In the genomic region with DNA sequence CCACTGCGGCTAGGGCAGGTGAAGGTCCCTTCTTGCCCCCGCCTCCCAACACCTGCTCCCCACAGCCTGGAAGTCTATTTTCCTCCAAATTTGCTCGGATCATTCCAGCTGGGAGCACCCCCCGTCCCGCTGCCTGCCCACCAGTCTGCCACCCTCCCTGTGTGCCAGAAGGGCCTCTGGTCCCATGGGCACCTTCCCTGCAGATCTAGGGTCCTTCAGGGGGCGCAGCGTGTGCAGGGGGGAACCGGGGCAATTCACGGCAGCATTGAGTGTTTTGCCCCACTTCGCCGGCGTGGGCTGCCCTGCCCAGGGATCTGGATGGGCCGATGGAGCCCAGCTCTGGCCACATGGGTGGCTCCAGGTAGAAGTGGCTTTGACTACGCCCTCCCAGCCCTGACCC, we compare ENCODE assay signal across 10 cellular contexts. TPM values are rescaled to one million over a fixed set of nuclear protein-coding genes. Genes with fewer than 3 reads are reported as not detected.
"Had no signal": no experiment of that assay in that cellular context is flagged by ENCODE, and none has a peak within 500 bp of the region (broad histone marks: within the 10 kb centered on the region; RNA-seq: fewer than 3 reads in every experiment).

No MANE protein-coding gene starts in this region.

- ATAC-seq: HCT116, HepG2 had no signal

- H3K9me3 Mint-ChIP-seq: IgD-negative memory B cell had no signal

- H3K36me3 Mint-ChIP-seq: IgD-negative memory B cell had no signal

- H3K27ac ChIP-seq: GM23248, HL-60 had no signal

- H3K4me3 ChIP-seq: GM23248, HAP-1 had no signal

- H3K4me1 ChIP-seq: HAP-1 had no signal

- H3K27ac Mint-ChIP-seq: HFFc6, IgD-negative memory B cell had no signal

- H3K9ac ChIP-seq: GM23248 had no signal

- H2AFZ ChIP-seq: GM23248 had no signal

- DNase-seq: GOT3, H7, HFFc6, KBM-7 had no signal

- H3K9me3 ChIP-seq: HAP-1 had no signal

- H3K4me3 Mint-ChIP-seq: HFFc6, IgD-negative memory B cell had no signal

- H3K36me3 ChIP-seq: HAP-1 had no signal

RNA-seq across cellular contexts. Expression of a gene that starts 37.4 kb away (rescaled TPM):
- total RNA-seq: GM23248 had no signal
- polyA plus RNA-seq: GM23248 had no signal
